20 cellular contexts compared by ENCODE assay signal in genomic region chr5:126023894-126024575, GRCh38.
"Had no signal": no experiment of that assay in that cellular context is flagged by ENCODE, and none has a peak within 500 bp of the region (broad histone marks: within the 10 kb centered on the region; RNA-seq: fewer than 3 reads in every experiment).

No MANE protein-coding gene starts in this region.

- H3K4me3 ChIP-seq: ascending aorta, cardiac muscle cell, esophagus squamous epithelium, left ventricle myocardium inferior, skin epidermis, tibial artery, vagina had no signal

- DNase-seq: activated CD4-positive, alpha-beta T cell treated with anti-CD3 and anti-CD28 coated beads, Interleukin-2, amount 50 U/mL, for 1 hour; activated CD8-positive, alpha-beta memory T cell treated with anti-CD3 and anti-CD28 coated beads for 24 hours; activated gamma-delta T cell treated with Interleukin-2 at 50 U/mL for 16 hours; activated naive CD8-positive, alpha-beta T cell treated with anti-CD3 and anti-CD28 coated beads for 36 hours; effector CD4-positive, alpha-beta T cell; esophagus squamous epithelium; foreskin melanocyte; left ventricle myocardium inferior; naive thymus-derived CD8-positive, alpha-beta T cell; stimulated activated CD4-positive, alpha-beta T cell treated with anti-CD3 and anti-CD28 coated beads, Interleukin-15, amount 100 ng/mL, for 24 hours; stimulated activated CD4-positive, alpha-beta T cell treated with anti-CD3 and anti-CD28 coated beads, Interleukin-4, amount 100 ng/mL, for 24 hours; stimulated activated naive CD4-positive, alpha-beta T cell; T-helper 9 cell; tibial artery had no signal

- H3K27me3 ChIP-seq: ascending aorta, cardiac muscle cell, esophagus squamous epithelium, neutrophil, tibial artery, vagina had no signal

- H3K9me3 ChIP-seq: ascending aorta had no signal

- H3K36me3 ChIP-seq: ascending aorta, cardiac muscle cell, esophagus squamous epithelium, left ventricle myocardium inferior, neutrophil, tibial artery, vagina had no signal

- H3K27ac ChIP-seq: ascending aorta, cardiac muscle cell, esophagus squamous epithelium, left ventricle myocardium inferior, neutrophil, skin epidermis, tibial artery, vagina had no signal

- ATAC-seq: activated CD4-positive, CD25-positive, alpha-beta regulatory T cell treated with anti-CD3 and anti-CD28 coated beads, Interleukin-2, amount 50 U/mL, for 24 hours; naive thymus-derived CD8-positive, alpha-beta T cell had no signal

- H3K4me1 ChIP-seq: ascending aorta, esophagus squamous epithelium, left ventricle myocardium inferior, tibial artery, vagina had no signal
